ENCODE assay signal across 8 cellular contexts in genomic region chr16:48611329-48612137, GRCh38. TPM values are rescaled to one million over a fixed set of nuclear protein-coding genes. Genes with fewer than 3 reads are reported as not detected.
DNase-seq lines count a peak whose midpoint lies in the region; ATAC-seq and TF ChIP-seq lines count a peak whose summit lies in the region.

No MANE protein-coding gene starts in this region.

- H3K36me3 ChIP-seq in iPS-20b (ENCODE audit: insufficient read depth, low read depth, low read length) = no peaks in the 10 kb centered on the region

- H3K27me3 ChIP-seq in iPS-20b (ENCODE audit: insufficient read depth, low read length) = no peaks in the 10 kb centered on the region

- peaks cover 33% of the 10 kb centered on the region for H3K4me1 ChIP-seq in iPS-20b (ENCODE audit: insufficient read depth, low read length)

- peak; percentile 20 for TF ChIP-seq POLR2A in GM19099 (IDR thresholded peaks at IDR 0.05; ENCODE audit: extremely low read depth, insufficient read length, low read depth)

- DNase-seq in NCI-H2081 (lab: John Stamatoyannopoulos, UW) (peak; percentile 24 to 60), activated T-cell treated with anti-CD3 and anti-CD28 coated beads for 4 hours (peak; percentile 40), H4 (ENCODE audit: low spot score) (no peak)
- peak; percentile 64 to 80 for DNase-seq in stimulated activated CD8-positive, alpha-beta memory T cell treated with anti-CD3 and anti-CD28 coated beads, Interleukin-15, amount 100 ng/mL, for 48 hours (ENCODE audit: low read depth in 2 of 2)

- 0 out of 2 replicates have a peak overlapping the region, but pooled peaks have one; percentile 18 for H3K9ac ChIP-seq in iPS-20b (ENCODE audit: low read depth, low read length)

- no peak overlapping the region for H3K4me3 ChIP-seq in iPS-20b (ENCODE audit: low read length)

- ATAC-seq in GM19397 (IDR thresholded peaks at IDR 0.05; ENCODE audit: unreplicated experiment) = no peak
- no peak for ATAC-seq in HG03095 (IDR thresholded peaks at IDR 0.05; ENCODE audit: unreplicated experiment)

- H3K9me3 ChIP-seq in iPS-20b (ENCODE audit: insufficient read depth, low read depth, low read length) = no peaks in the 10 kb centered on the region

- H3K27ac ChIP-seq in iPS-20b (ENCODE audit: low read length) = no peak overlapping the region

RNA-seq across cellular contexts. Expression of gene N4BP1, which starts 1.6 kb away (rescaled TPM):
- 8.3 and 15.7 TPM in 2 replicates for total RNA-seq in H4 (2014; rRNA removed; shearing (Covaris generic))
